ENCODE assay signal across 17 cellular contexts in genomic region chr1:232678185-232678886, GRCh38. TPM values are rescaled to one million over a fixed set of nuclear protein-coding genes. Genes with fewer than 3 reads are reported as not detected.
DNase-seq lines count a peak whose midpoint lies in the region; ATAC-seq and TF ChIP-seq lines count a peak whose summit lies in the region.
"Had no signal": no experiment of that assay in that cellular context is flagged by ENCODE, and none has a peak within 500 bp of the region (broad histone marks: within the 10 kb centered on the region; RNA-seq: fewer than 3 reads in every experiment).

No MANE protein-coding gene starts in this region.

- 75 to 79% methylated on average over 9 of the region's 9 CpGs for WGBS in tibial nerve, 2 donors

- no peak overlapping the region for H3K4me3 ChIP-seq in tibial nerve
- H3K4me3 ChIP-seq: SJCRH30 had no signal

- intact Hi-C loops in left ventricle myocardium superior (cut with micrococcal nuclease), result no loop called here

- DNase-seq in HT-29 (ENCODE audit: low spot score), result peak; percentile 96
- DNase-seq in left kidney (ENCODE audit: low read depth, low spot score), result peak; percentile 24
- DNase-seq in AG20443 (ENCODE audit: low spot score), result no peak
- DNase-seq in left ventricle myocardium superior, result no peak
- no peak for DNase-seq in T-helper 17 cell
- DNase-seq in tibial nerve (ENCODE audit: low spot score in 2 of 2), result no peak
- DNase-seq: activated CD4-positive, alpha-beta memory T cell treated with anti-CD3 and anti-CD28 coated beads for 36 hours; activated effector memory CD4-positive, alpha-beta T cell treated with Interleukin-2 at 50 U/mL for 16 hours; aorta; C1 segment of cervical spinal cord; foreskin fibroblast; NCI-H1694 treated with DMSO at 0.1 percent for 48 hours; NCI-H526 treated with DMSO at 0.1 percent for 48 hours; SJCRH30 had no signal

- no peak for TF ChIP-seq POLR2A in tibial nerve (IDR thresholded peaks at IDR 0.05)

- H3K4me1 ChIP-seq in tibial nerve, result no peaks in the 10 kb centered on the region
- H3K4me1 ChIP-seq: SJCRH30 had no signal

- H3K27ac ChIP-seq in C4-2B (peak overlapping the region; percentile 8), VCaP (peak overlapping the region; percentile 80), tibial nerve (no peak overlapping the region)
- H3K27ac ChIP-seq: SJCRH30 had no signal

- H3K27ac Mint-ChIP-seq in T-helper 17 cell, result no peak overlapping the region
- H3K27ac Mint-ChIP-seq: activated CD4-positive, alpha-beta memory T cell treated with anti-CD3 and anti-CD28 coated beads for 36 hours; type B pancreatic cell had no signal

- ATAC-seq in left ventricle myocardium superior (no peak), T-helper 17 cell (no peak)

- no peaks in the 10 kb centered on the region for H3K36me3 ChIP-seq in tibial nerve
- H3K36me3 ChIP-seq: SJCRH30 had no signal

- H3K4me1 Mint-ChIP-seq in T-helper 17 cell, result no peaks in the 10 kb centered on the region

- no peaks in the 10 kb centered on the region for H3K27me3 ChIP-seq in tibial nerve

- peaks cover 17% of the 10 kb centered on the region for H3K27me3 Mint-ChIP-seq in T-helper 17 cell
- H3K27me3 Mint-ChIP-seq: activated CD4-positive, alpha-beta memory T cell treated with anti-CD3 and anti-CD28 coated beads for 36 hours had no signal

- H3K9me3 ChIP-seq in T-helper 17 cell (ENCODE audit: control insufficient read depth, low read length, poor library complexity, severe bottlenecking), result no peaks in the 10 kb centered on the region
- H3K9me3 ChIP-seq in tibial nerve, result peaks cover 0 to 5% (median 0%) of the 10 kb centered on the region in 4 donors
- H3K9me3 ChIP-seq: SJCRH30 had no signal

- no peak overlapping the region for H3K4me3 Mint-ChIP-seq in T-helper 17 cell
- H3K4me3 Mint-ChIP-seq: activated CD4-positive, alpha-beta memory T cell treated with anti-CD3 and anti-CD28 coated beads for 36 hours; type B pancreatic cell had no signal

- peaks cover 6% of the 10 kb centered on the region for H3K36me3 Mint-ChIP-seq in T-helper 17 cell (ENCODE audit: low read depth)
- H3K36me3 Mint-ChIP-seq: activated CD4-positive, alpha-beta memory T cell treated with anti-CD3 and anti-CD28 coated beads for 36 hours; type B pancreatic cell had no signal

- TF ChIP-seq CTCF in C4-2B (conservative IDR thresholded peaks at IDR 0.05) (no peak), VCaP (conservative IDR thresholded peaks at IDR 0.05) (no peak), tibial nerve (IDR thresholded peaks at IDR 0.05) (no peak)

- TF ChIP-seq EP300 in tibial nerve (IDR thresholded peaks at IDR 0.05), result no peak

RNA-seq across cellular contexts. Expression of gene SIPA1L2, which starts 48.4 kb away (rescaled TPM):
- 4.1 and 5.1 TPM in 2 replicates for total RNA-seq in HT-29 (2014; rRNA removed; shearing (Covaris generic))
- total RNA-seq in left ventricle myocardium superior (127 TPM), T-helper 17 cell (1 to 10 TPM; 1.3 to 3.3 TPM), tibial nerve (10 to 100 TPM; 29.8 to 56.4 (median 40.7) TPM)

Comparison
In these comparisons a context has a peak if more than half of its experiments do, and no peak if none do; other contexts are left out.
1. H3K27ac ChIP-seq: peak in C4-2B (single experiment) and VCaP (single experiment); none in tibial nerve (0 of 4).
2. DNase-seq: peak in HT-29 (single experiment) and left kidney (single experiment); none in AG20443 (single experiment), left ventricle myocardium superior (single experiment), T-helper 17 cell (0 of 3) and tibial nerve (0 of 2).